Comparison of ENCODE assay signal across 1 cellular context in genomic region chr17:43332211-43332610, GRCh38.
TF ChIP-seq lines count a peak whose summit lies in the region.

No MANE protein-coding gene starts in this region.

TF ChIP-seq in WTC11, 78 proteins besides CTCF, POLR2A, EP300 and RAD21 (continued from another document):
- TF ChIP-seq HMGXB4 (CRISPR knock-in tag; IDR thresholded peaks at IDR 0.05) (no peak), FOXK1 (CRISPR knock-in tag; IDR thresholded peaks at IDR 0.05) (no peak), ATF1 (CRISPR knock-in tag; IDR thresholded peaks at IDR 0.05) (no peak)
